ENCODE assay signal across 24 cellular contexts in genomic region chr9:135196474-135196873, GRCh38.
DNase-seq lines count a peak whose midpoint lies in the region; ATAC-seq, FAIRE-seq and TF ChIP-seq lines count a peak whose summit lies in the region.
"Had no signal": no experiment of that assay in that cellular context is flagged by ENCODE, and none has a peak within 500 bp of the region (broad histone marks: within the 10 kb centered on the region; RNA-seq: fewer than 3 reads in every experiment).

No MANE protein-coding gene starts in this region.

- 2% methylated on average over 1 of the region's 1 CpG for WGBS in HepG2 (ENCODE audit: low lambda C conversion rate)
- WGBS in right lobe of liver (ENCODE audit: insufficient coverage, low coverage, low lambda C conversion rate, missing lambda C conversion rate): 40% methylated on average over 1 of the region's 1 CpG

- TF ChIP-seq POLR2A in HepG2 (IDR thresholded peaks at IDR 0.05; ENCODE audit: insufficient read depth in 1 of 2, low read depth in 2 of 2, low read length in 2 of 2) (no peak), right lobe of liver (IDR thresholded peaks at IDR 0.05) (no peak)

- no peaks in the 10 kb centered on the region for H3K9me3 ChIP-seq in HepG2 (ENCODE audit: low read length)
- H3K9me3 ChIP-seq in right lobe of liver: no peaks in the 10 kb centered on the region
- H3K9me3 ChIP-seq: A549 had no signal

- ATAC-seq in HepG2 (no peak), right lobe of liver (no peak)
- ATAC-seq: A549; CD8-positive, alpha-beta T cell; GM12878 had no signal

- H3K9ac ChIP-seq in HepG2 (ENCODE audit: insufficient read depth, low read depth, low read length): no peak overlapping the region
- H3K9ac ChIP-seq: BLaER1 treated with 17β-estradiol and CSF1 and Interleukin-3, amounts not matched to agents 10 nM and 100 nM had no signal

- no peak for FAIRE-seq in HepG2 (lab: Jason Lieb, UNC)
- FAIRE-seq: A549, GM12878, GM12892, GM18507 had no signal

- H3K4me1 ChIP-seq in HepG2 (ENCODE audit: insufficient read depth, low read length): no peaks in the 10 kb centered on the region
- no peaks in the 10 kb centered on the region for H3K4me1 ChIP-seq in right lobe of liver
- H3K4me1 ChIP-seq: A549 had no signal

- H3K36me3 Mint-ChIP-seq in T-helper 1 cell treated with Interleukin-12 subunit alpha and Interleukin-12 subunit beta and Interleukin-4 antibody, amounts not matched to agents 30 μg/mL and 1 μg/mL, for 36 hours (ENCODE audit: low read depth): no peaks in the 10 kb centered on the region
- H3K36me3 Mint-ChIP-seq: CD8-positive, alpha-beta T cell had no signal

- POLR2A ChIA-PET in HepG2 (lab: Yijun Ruan, JAX): no interaction called here

- CTCF ChIA-PET in HepG2 (lab: Yijun Ruan, JAX; ENCODE audit: low intra/inter-chr PET ratio, low total read pairs): no interaction called here

- no peaks in the 10 kb centered on the region for H3K79me2 ChIP-seq in HepG2 (ENCODE audit: insufficient read depth, low read length)

- TF ChIP-seq RAD21 in HepG2 (CRISPR knock-in tag; IDR thresholded peaks at IDR 0.05): no peak

- TF ChIP-seq CTCF in HepG2 (CRISPR knock-in tag; IDR thresholded peaks at IDR 0.05): no peak
- TF ChIP-seq CTCF in right lobe of liver (IDR thresholded peaks at IDR 0.05): no peak

- TF ChIP-seq EP300 in HepG2 (IDR thresholded peaks at IDR 0.05; ENCODE audit: low read depth in 2 of 2, low read length in 2 of 2) (no peak), HepG2 (CRISPR knock-in tag; IDR thresholded peaks at IDR 0.05; ENCODE audit: borderline replicate concordance) (no peak)

- no TSS peak for BruUV-seq in HepG2 (replicated peaks; lab: Mats Ljungman, UMichigan)

- DNase-seq in T-helper 1 cell (no peak), HepG2 (ENCODE audit: low spot score) (no peak), right lobe of liver (no peak)
- no peak for DNase-seq in stimulated activated CD4-positive, alpha-beta T cell treated with anti-CD3 and anti-CD28 coated beads, Interleukin-12 subunit alpha, Interleukin-12 subunit beta, amount 100 ng/mL, for 4 hours
- DNase-seq: AML-193; CD4-positive, alpha-beta T cell; CD8-positive, alpha-beta T cell; COR-L47; DMS 273 treated with DMSO at 0.1 percent for 48 hours; DMS153; DMS53; DMS79; DND-41; EL; GDM1 had no signal

- H3K4me2 ChIP-seq in HepG2 (ENCODE audit: low read depth, low read length): no peak overlapping the region
- H3K4me2 ChIP-seq: A549; BLaER1 treated with 17β-estradiol and CSF1 and Interleukin-3, amounts not matched to agents 10 nM and 100 nM had no signal

- H3K27me3 Mint-ChIP-seq in T-helper 1 cell treated with Interleukin-12 subunit alpha and Interleukin-12 subunit beta and Interleukin-4 antibody, amounts not matched to agents 30 μg/mL and 1 μg/mL, for 36 hours (ENCODE audit: low read depth): peaks cover 4% of the 10 kb centered on the region

- H3K4me3 ChIP-seq in HepG2 (replicated peaks in 1 of 3; ENCODE audit: insufficient read depth in 1 of 3, low read depth in 2 of 3, low read length in 3 of 3) (no peak overlapping the region), right lobe of liver (no peak overlapping the region)
- H3K4me3 ChIP-seq: A549; BLaER1 treated with 17β-estradiol and CSF1 and Interleukin-3, amounts not matched to agents 10 nM and 100 nM; GM12878 had no signal

- no peak overlapping the region for H3K4me3 Mint-ChIP-seq in T-helper 1 cell treated with Interleukin-12 subunit alpha and Interleukin-12 subunit beta and Interleukin-4 antibody, amounts not matched to agents 30 μg/mL and 1 μg/mL, for 36 hours
- H3K4me3 Mint-ChIP-seq: B cell; CD4-positive, alpha-beta T cell; CD8-positive, alpha-beta T cell had no signal

- H3K27ac ChIP-seq in HepG2 (ENCODE audit: extremely low read length, insufficient read depth, low read length): no peak overlapping the region
- no peak overlapping the region for H3K27ac ChIP-seq in right lobe of liver
- H3K27ac ChIP-seq: 22Rv1; A549; BLaER1 treated with 17β-estradiol and CSF1 and Interleukin-3, amounts not matched to agents 10 nM and 100 nM; C4-2B had no signal

- H3K27me3 ChIP-seq in HepG2 (ENCODE audit: control insufficient read depth in 1 of 2, insufficient read depth in 2 of 2, low read length in 2 of 2) (peaks cover 3 to 49% of the 10 kb centered on the region in 2 experiments; a peak in 4 of 5 replicates), right lobe of liver (no peaks in the 10 kb centered on the region)
- H3K27me3 ChIP-seq: BLaER1 treated with 17β-estradiol and CSF1 and Interleukin-3, amounts not matched to agents 10 nM and 100 nM had no signal

- intact Hi-C loops in HepG2 (cut with micrococcal nuclease; ENCODE audit: unreplicated experiment) (no loop called here), right lobe of liver (cut with DNase I) (no loop called here)

- H3K36me3 ChIP-seq in HepG2 (replicated peaks in 1 of 2; ENCODE audit: control insufficient read depth in 1 of 2, insufficient read depth in 2 of 2, low read length in 2 of 2) (no peaks in the 10 kb centered on the region), right lobe of liver (no peaks in the 10 kb centered on the region)
- H3K36me3 ChIP-seq: BLaER1 treated with 17β-estradiol and CSF1 and Interleukin-3, amounts not matched to agents 10 nM and 100 nM had no signal

- in situ Hi-C loops in HepG2 (cut with HindIII; ENCODE audit: extremely low pct_ligation_motif_present, low pct_unique_long_range_greater_than_20kb): no loop called here

- H3K4me1 Mint-ChIP-seq in T-helper 1 cell treated with Interleukin-12 subunit alpha and Interleukin-12 subunit beta and Interleukin-4 antibody, amounts not matched to agents 30 μg/mL and 1 μg/mL, for 36 hours (ENCODE audit: low read depth): no peaks in the 10 kb centered on the region
- H3K4me1 Mint-ChIP-seq: B cell had no signal

- H3K27ac Mint-ChIP-seq in T-helper 1 cell treated with Interleukin-12 subunit alpha and Interleukin-12 subunit beta and Interleukin-4 antibody, amounts not matched to agents 30 μg/mL and 1 μg/mL, for 36 hours: peak overlapping the region; percentile 68
- H3K27ac Mint-ChIP-seq: B cell; CD4-positive, alpha-beta T cell; CD8-positive, alpha-beta T cell had no signal

- no peak overlapping the region for H2AFZ ChIP-seq in HepG2 (ENCODE audit: low read length)

- H4K20me1 ChIP-seq in HepG2 (ENCODE audit: insufficient read depth, low read length): no peaks in the 10 kb centered on the region

- H3K9me3 Mint-ChIP-seq in T-helper 1 cell treated with Interleukin-12 subunit alpha and Interleukin-12 subunit beta and Interleukin-4 antibody, amounts not matched to agents 30 μg/mL and 1 μg/mL, for 36 hours: peaks cover 6% of the 10 kb centered on the region
- H3K9me3 Mint-ChIP-seq: CD4-positive, alpha-beta T cell; CD8-positive, alpha-beta T cell had no signal

TF ChIP-seq in HepG2, 621 proteins besides CTCF, POLR2A, EP300 and RAD21:
- no peak for TF ChIP-seq DNMT3B (CRISPR knock-in tag; conservative IDR thresholded peaks at IDR 0.05)
- peak; percentile 61 for TF ChIP-seq HNRNPK (IDR thresholded peaks at IDR 0.05; ENCODE audit: low read depth, low read length, poor library complexity, severe bottlenecking)
- peak; percentile 90 for TF ChIP-seq PCBP2 (optimal IDR thresholded peaks at IDR 0.05; ENCODE audit: low read depth, low read length, poor library complexity, severe bottlenecking)
